Comparison of ENCODE assay signal across 2 cellular contexts in genomic region chr17:34503804-34504203, GRCh38.
TF ChIP-seq lines count a peak whose summit lies in the region.

No MANE protein-coding gene starts in this region.

TF ChIP-seq in liver, 16 proteins besides CTCF, POLR2A, EP300 and RAD21 (continued from another document):
- no peak for TF ChIP-seq ZBTB33 (IDR thresholded peaks at IDR 0.05)
- no peak for TF ChIP-seq MAX (IDR thresholded peaks at IDR 0.05)
- peak in 1 of 2 donors; percentile 10 for TF ChIP-seq RXRA (IDR thresholded peaks at IDR 0.05)
- no peak for TF ChIP-seq EGR1 (IDR thresholded peaks at IDR 0.05; ENCODE audit: low read depth in 2 of 2)
- no peak for TF ChIP-seq FOXA1 (IDR thresholded peaks at IDR 0.05)
- no peak for TF ChIP-seq ATF3 (IDR thresholded peaks at IDR 0.05)
- TF ChIP-seq HNF4A (conservative IDR thresholded peaks at IDR 0.05) = no peak
- no peak for TF ChIP-seq JUND (IDR thresholded peaks at IDR 0.05)
- TF ChIP-seq HNF4G (IDR thresholded peaks at IDR 0.05) = no peak
- no peak for TF ChIP-seq REST (IDR thresholded peaks at IDR 0.05)
- no peak for TF ChIP-seq GABPA (IDR thresholded peaks at IDR 0.05 in 1 of 2, conservative IDR thresholded peaks at IDR 0.05 in 1 of 2)
- no peak for TF ChIP-seq SP1 (IDR thresholded peaks at IDR 0.05)

TF ChIP-seq in GM12878, 131 proteins besides CTCF, POLR2A, EP300 and RAD21 (continued from another document):
- TF ChIP-seq MTA3 (IDR thresholded peaks at IDR 0.05; ENCODE audit: borderline replicate concordance, low read length) (no peak), IKZF2 (IDR thresholded peaks at IDR 0.05) (no peak), ZBED1 (IDR thresholded peaks at IDR 0.05; ENCODE audit: borderline replicate concordance) (no peak), BHLHE40 (IDR thresholded peaks at IDR 0.05; ENCODE audit: borderline replicate concordance in 1 of 2, low read depth in 2 of 2, low read length in 1 of 2) (peak in 1 of 2 experiments; percentile 26; a peak in 1 of 4 replicates)
